1 cellular context compared by ENCODE assay signal in genomic region chr4:186019264-186019663, GRCh38.
TF ChIP-seq lines count a peak whose summit lies in the region.

No MANE protein-coding gene starts in this region.

TF ChIP-seq in H1, 55 proteins besides CTCF, POLR2A, EP300 and RAD21 (continued from another document):
- no peak for TF ChIP-seq ATF3 (IDR thresholded peaks at IDR 0.05; ENCODE audit: insufficient read depth, low read depth, low read length)
- no peak for TF ChIP-seq TEAD4 (IDR thresholded peaks at IDR 0.05; ENCODE audit: low read depth, low read length)
- TF ChIP-seq MAFK (IDR thresholded peaks at IDR 0.05; ENCODE audit: low read depth, low read length), result no peak
- no peak for TF ChIP-seq KDM1A (IDR thresholded peaks at IDR 0.05; ENCODE audit: borderline replicate concordance, low read length)
- no peak for TF ChIP-seq SP2 (IDR thresholded peaks at IDR 0.05; ENCODE audit: low read length)
- TF ChIP-seq TBP (IDR thresholded peaks at IDR 0.05; ENCODE audit: low read depth, low read length), result no peak
- TF ChIP-seq CEBPB (IDR thresholded peaks at IDR 0.05; ENCODE audit: low read depth, low read length), result no peak
- no peak for TF ChIP-seq ZNF274 (IDR thresholded peaks at IDR 0.05; ENCODE audit: borderline replicate concordance, extremely low read depth, low read length)
- no peak for TF ChIP-seq BCL11A (IDR thresholded peaks at IDR 0.05; ENCODE audit: low read depth in 2 of 2, low read length in 2 of 2)
- no peak for TF ChIP-seq E2F6 (IDR thresholded peaks at IDR 0.05)
- TF ChIP-seq BRCA1 (IDR thresholded peaks at IDR 0.05; ENCODE audit: low read depth, low read length), result no peak
- TF ChIP-seq MAX (IDR thresholded peaks at IDR 0.05), result no peak
- no peak for TF ChIP-seq SIX5 (IDR thresholded peaks at IDR 0.05; ENCODE audit: low read depth, low read length)
- no peak for TF ChIP-seq SIN3A (conservative IDR thresholded peaks at IDR 0.05 in 1 of 2, IDR thresholded peaks at IDR 0.05 in 1 of 2; ENCODE audit: low read depth in 1 of 2, low read length in 2 of 2)
- no peak for TF ChIP-seq JUND (IDR thresholded peaks at IDR 0.05; ENCODE audit: low read length)
